23 cellular contexts compared by ENCODE assay signal in genomic region chr2:201200345-201200744, GRCh38. TPM values are rescaled to one million over a fixed set of nuclear protein-coding genes. Genes with fewer than 3 reads are reported as not detected.
A peak's percentile ranks its signal among the peaks of the same experiment; 100 is the strongest.
DNase-seq lines count a peak whose midpoint lies in the region; ATAC-seq, FAIRE-seq and TF ChIP-seq lines count a peak whose summit lies in the region.
"Had no signal": no experiment of that assay in that cellular context is flagged by ENCODE, and none has a peak within 500 bp of the region (broad histone marks: within the 10 kb centered on the region; RNA-seq: fewer than 3 reads in every experiment).

No MANE protein-coding gene starts in this region.

- H3K27ac Mint-ChIP-seq in WTC11 = no peak overlapping the region

- no peak overlapping the region for H3K4me3 Mint-ChIP-seq in WTC11
- H3K4me3 Mint-ChIP-seq: CD14-positive monocyte had no signal

- peak overlapping the region; percentile 31 for H3K27ac ChIP-seq in muscle layer of duodenum (ENCODE audit: low read length)
- H3K27ac ChIP-seq: SJCRH30 had no signal

- H3K9me3 ChIP-seq in muscle layer of duodenum (ENCODE audit: control insufficient read depth in 1 of 2, low read length in 2 of 2) = no peaks in the 10 kb centered on the region
- H3K9me3 ChIP-seq: MG63, SJCRH30 had no signal

- H3K36me3 Mint-ChIP-seq in WTC11 = no peaks in the 10 kb centered on the region

- DNase-seq in NCI-H82 (lab: John Stamatoyannopoulos, UW) (peak; percentile 69), NCI-H82 treated with DMSO at 0.1 percent for 48 hours (lab: John Stamatoyannopoulos, UW; ENCODE audit: unreplicated experiment) (no peak), WTC11 (ENCODE audit: low spot score) (no peak), NCI-H345 treated with DMSO at 0.1 percent for 48 hours (lab: John Stamatoyannopoulos, UW; ENCODE audit: unreplicated experiment) (no peak), frontal cortex (ENCODE audit: low spot score in 2 of 2) (no peak), NCI-H146 (lab: John Stamatoyannopoulos, UW) (no peak)
- DNase-seq in stimulated activated CD4-positive, alpha-beta T cell treated with anti-CD3 and anti-CD28 coated beads, Interleukin-15, amount 100 ng/mL, for 24 hours = no peak
- DNase-seq: 8988T, DMS53, EL, GOT3, MG63, NCI-H1048, NCI-H1436, NCI-H2029 treated with DMSO at 0.1 percent for 48 hours, NCI-H2171, NCI-H446, NCI-H526 treated with DMSO at 0.1 percent for 48 hours, SJCRH30 had no signal

- H3K9me3 Mint-ChIP-seq in WTC11 = no peaks in the 10 kb centered on the region
- H3K9me3 Mint-ChIP-seq: CD14-positive monocyte had no signal

- H3K4me1 ChIP-seq in muscle layer of duodenum (ENCODE audit: control insufficient read depth in 1 of 2, insufficient read depth in 2 of 2, low read length in 2 of 2) = peaks cover 0 to 17% of the 10 kb centered on the region in 2 donors
- H3K4me1 ChIP-seq: SJCRH30 had no signal

- peak; percentile 60 for ATAC-seq in WTC11
- ATAC-seq: GM12878, Panc1 had no signal

- POLR2A ChIA-PET in WTC11 (lab: Charles Lee) = no interaction called here

- FAIRE-seq in frontal cortex (lab: Jason Lieb, UNC) = no peak
- FAIRE-seq: GM12878 had no signal

- H3K4me3 ChIP-seq in muscle layer of duodenum (ENCODE audit: low read depth in 1 of 2, low read length in 2 of 2) = no peak overlapping the region
- H3K4me3 ChIP-seq: GM12878, MG63, SJCRH30 had no signal

- CTCF ChIA-PET in WTC11 (lab: Charles Lee) = interaction anchor here (2.1 kb wide), 1 partner anchor 32 kb away, joined by 7 read pairs; no protein-coding TSS in a partner anchor

- no peaks in the 10 kb centered on the region for H3K27me3 ChIP-seq in muscle layer of duodenum (ENCODE audit: low read depth, low read length)
- H3K27me3 ChIP-seq: MG63 had no signal

- peaks cover 3% of the 10 kb centered on the region; the same call in 1 of the 2 replicates for H3K4me1 Mint-ChIP-seq in WTC11

- no peaks in the 10 kb centered on the region for H3K36me3 ChIP-seq in muscle layer of duodenum (ENCODE audit: control insufficient read depth in 1 of 2, insufficient read depth in 2 of 2, low read length in 2 of 2)
- H3K36me3 ChIP-seq: MG63, SJCRH30 had no signal

- TF ChIP-seq CTCF in WTC11 (IDR thresholded peaks at IDR 0.05) = no peak

- H3K27me3 Mint-ChIP-seq in WTC11 (ENCODE audit: low read depth) = no peaks in the 10 kb centered on the region

TF ChIP-seq in WTC11, 78 proteins besides CTCF, POLR2A, EP300 and RAD21:
- TF ChIP-seq ZBTB43 (CRISPR knock-in tag; IDR thresholded peaks at IDR 0.05) = no peak
- TF ChIP-seq MAX (CRISPR knock-in tag; IDR thresholded peaks at IDR 0.05) = no peak
- no peak for TF ChIP-seq ZMAT4 (CRISPR knock-in tag; IDR thresholded peaks at IDR 0.05)
- TF ChIP-seq IRF2 (CRISPR knock-in tag; IDR thresholded peaks at IDR 0.05; ENCODE audit: borderline replicate concordance, low read depth) = no peak
- no peak for TF ChIP-seq ESRRA (CRISPR knock-in tag; IDR thresholded peaks at IDR 0.05; ENCODE audit: borderline replicate concordance)
- no peak for TF ChIP-seq ERG (CRISPR knock-in tag; IDR thresholded peaks at IDR 0.05)
- no peak for TF ChIP-seq ZNF138 (CRISPR knock-in tag; conservative IDR thresholded peaks at IDR 0.05)
- no peak for TF ChIP-seq RELA (CRISPR knock-in tag; IDR thresholded peaks at IDR 0.05; ENCODE audit: borderline replicate concordance)
- no peak for TF ChIP-seq TCF7 (CRISPR knock-in tag; IDR thresholded peaks at IDR 0.05; ENCODE audit: low read depth)
- TF ChIP-seq CDX4 (CRISPR knock-in tag; IDR thresholded peaks at IDR 0.05; ENCODE audit: borderline replicate concordance) = no peak
- no peak for TF ChIP-seq CBFB (CRISPR knock-in tag; IDR thresholded peaks at IDR 0.05; ENCODE audit: low read depth)
- TF ChIP-seq NFYB (CRISPR knock-in tag; conservative IDR thresholded peaks at IDR 0.05; ENCODE audit: low read depth) = no peak
- TF ChIP-seq CREB1 (CRISPR knock-in tag; IDR thresholded peaks at IDR 0.05) = no peak
- TF ChIP-seq ZNF423 (CRISPR knock-in tag; IDR thresholded peaks at IDR 0.05) = no peak
- no peak for TF ChIP-seq RORB (CRISPR knock-in tag; IDR thresholded peaks at IDR 0.05)
- no peak for TF ChIP-seq HMGA2 (CRISPR knock-in tag; IDR thresholded peaks at IDR 0.05)
- TF ChIP-seq ZNF219 (CRISPR knock-in tag; IDR thresholded peaks at IDR 0.05; ENCODE audit: borderline replicate concordance) = no peak
TF ChIP-seq in WTC11: peak in this region for 0.

RNA-seq across cellular contexts. Expression of gene CASP10, which starts 17.4 kb away (rescaled TPM):
- total RNA-seq in WTC11 (2021) (2.8 to 2.9 TPM (median 2.8 TPM) in 3 replicates), frontal cortex (2.4 TPM)

RNA-seq across cellular contexts. Expression of gene CASP8, which starts 60.0 kb away (rescaled TPM):
- total RNA-seq in WTC11 (2021) = 3.3 to 4.8 TPM (median 4.4 TPM) in 3 replicates
- 1.6 TPM for total RNA-seq in frontal cortex
